ENCODE assay signal across 9 cellular contexts in genomic region chr5:154287136-154287535, GRCh38.
DNase-seq lines count a peak whose midpoint lies in the region; ATAC-seq and TF ChIP-seq lines count a peak whose summit lies in the region.
"Had no signal": no experiment of that assay in that cellular context is flagged by ENCODE, and none has a peak within 500 bp of the region (broad histone marks: within the 10 kb centered on the region; RNA-seq: fewer than 3 reads in every experiment).

No MANE protein-coding gene starts in this region.

- H3K27me3 Mint-ChIP-seq in type B pancreatic cell: no peaks in the 10 kb centered on the region
- H3K27me3 Mint-ChIP-seq: activated naive CD8-positive, alpha-beta T cell treated with anti-CD3 and anti-CD28 coated beads, Interleukin-2, amount 10 ng/mL, durations not matched to agents 7 days and 5 days had no signal

- H3K9me3 Mint-ChIP-seq in type B pancreatic cell: no peaks in the 10 kb centered on the region
- H3K9me3 Mint-ChIP-seq: activated naive CD8-positive, alpha-beta T cell treated with anti-CD3 and anti-CD28 coated beads, Interleukin-2, amount 10 ng/mL, durations not matched to agents 7 days and 5 days had no signal

- 70% methylated on average over 5 of the region's 5 CpGs for WGBS in right lobe of liver (ENCODE audit: insufficient coverage, low coverage, low lambda C conversion rate, missing lambda C conversion rate)

- H3K36me3 ChIP-seq in right lobe of liver: no peaks in the 10 kb centered on the region

- no peak overlapping the region for H3K4me3 ChIP-seq in right lobe of liver

- H3K4me1 Mint-ChIP-seq in type B pancreatic cell (ENCODE audit: unreplicated experiment): peaks cover 39% of the 10 kb centered on the region

- H3K4me1 ChIP-seq in right lobe of liver: peaks cover 0 to 17% (median 0%) of the 10 kb centered on the region in 4 donors

- DNase-seq in HuH-7.5 (ENCODE audit: low spot score) (peak; percentile 32), dermis blood vessel endothelial cell (peak; percentile 96), right lobe of liver (no peak), type B pancreatic cell (ENCODE audit: extremely low spot score, unreplicated experiment) (no peak), NCI-H345 treated with DMSO at 0.1 percent for 48 hours (lab: John Stamatoyannopoulos, UW; ENCODE audit: unreplicated experiment) (no peak), COR-L47 (lab: John Stamatoyannopoulos, UW) (no peak)
- DNase-seq in activated CD4-positive, alpha-beta T cell treated with anti-CD3 and anti-CD28 coated beads for 1 hour: no peak
- DNase-seq: activated naive CD8-positive, alpha-beta T cell treated with anti-CD3 and anti-CD28 coated beads, Interleukin-2, amount 10 ng/mL, durations not matched to agents 7 days and 5 days had no signal

- H3K36me3 Mint-ChIP-seq in type B pancreatic cell: peaks cover 4% of the 10 kb centered on the region

- no peak overlapping the region for H3K27ac ChIP-seq in right lobe of liver

- peak overlapping the region; percentile 19 for H3K27ac Mint-ChIP-seq in type B pancreatic cell
- H3K27ac Mint-ChIP-seq: activated naive CD8-positive, alpha-beta T cell treated with anti-CD3 and anti-CD28 coated beads, Interleukin-2, amount 10 ng/mL, durations not matched to agents 7 days and 5 days had no signal

- ATAC-seq in right lobe of liver (peak; percentile 55 to 81 (median 59)), GM21515 (IDR thresholded peaks at IDR 0.05; ENCODE audit: unreplicated experiment) (no peak)

- intact Hi-C loops in right lobe of liver (cut with DNase I): no loop called here

- no peak overlapping the region for H3K4me3 Mint-ChIP-seq in type B pancreatic cell
- H3K4me3 Mint-ChIP-seq: activated naive CD8-positive, alpha-beta T cell treated with anti-CD3 and anti-CD28 coated beads, Interleukin-2, amount 10 ng/mL, durations not matched to agents 7 days and 5 days had no signal

- H3K27me3 ChIP-seq in right lobe of liver: no peaks in the 10 kb centered on the region

- no peaks in the 10 kb centered on the region for H3K9me3 ChIP-seq in right lobe of liver

- TF ChIP-seq POLR2A in right lobe of liver (IDR thresholded peaks at IDR 0.05): no peak

- TF ChIP-seq CTCF in right lobe of liver (IDR thresholded peaks at IDR 0.05) (no peak), type B pancreatic cell (conservative IDR thresholded peaks at IDR 0.05) (no peak)

Comparison
In these comparisons a context has a peak if more than half of its experiments do, and no peak if none do; other contexts are left out.
1. DNase-seq: peak in HuH-7.5 (single experiment) and dermis blood vessel endothelial cell (single experiment); none in right lobe of liver (0 of 3), type B pancreatic cell (single experiment), NCI-H345 treated with DMSO at 0.1 percent for 48 hours (single experiment), COR-L47 (single experiment) and activated CD4-positive, alpha-beta T cell treated with anti-CD3 and anti-CD28 coated beads for 1 hour (single experiment).